ENCODE assay signal across 5 cellular contexts in the genomic region with DNA sequence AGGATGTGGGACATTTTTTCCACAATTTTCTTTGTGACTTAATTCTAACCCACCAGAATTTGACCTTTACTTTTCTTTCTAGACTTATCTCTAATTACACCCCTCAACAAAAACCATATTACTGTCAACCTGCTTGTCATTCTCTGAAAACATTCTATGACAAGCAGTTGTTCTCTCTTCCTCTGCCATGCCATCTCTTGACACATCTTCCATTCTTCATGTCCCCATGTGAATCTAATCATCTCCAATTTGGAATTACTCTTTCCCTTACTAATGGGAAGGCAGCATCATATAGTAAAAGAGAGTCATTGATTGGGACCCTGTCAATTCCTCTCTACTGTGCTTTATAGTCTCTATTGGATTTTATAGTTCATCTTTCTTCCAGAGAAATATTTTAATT.
"Had no signal": no experiment of that assay in that cellular context is flagged by ENCODE, and none has a peak within 500 bp of the region (broad histone marks: within the 10 kb centered on the region; RNA-seq: fewer than 3 reads in every experiment).

No MANE protein-coding gene starts in this region.

- DNase-seq: IMR-90, KBM-7, KG1 had no signal

- H3K27ac ChIP-seq: HL-60 had no signal

- H3K4me3 ChIP-seq: K562 had no signal
